ENCODE assay signal across 16 cellular contexts in the genomic region with DNA sequence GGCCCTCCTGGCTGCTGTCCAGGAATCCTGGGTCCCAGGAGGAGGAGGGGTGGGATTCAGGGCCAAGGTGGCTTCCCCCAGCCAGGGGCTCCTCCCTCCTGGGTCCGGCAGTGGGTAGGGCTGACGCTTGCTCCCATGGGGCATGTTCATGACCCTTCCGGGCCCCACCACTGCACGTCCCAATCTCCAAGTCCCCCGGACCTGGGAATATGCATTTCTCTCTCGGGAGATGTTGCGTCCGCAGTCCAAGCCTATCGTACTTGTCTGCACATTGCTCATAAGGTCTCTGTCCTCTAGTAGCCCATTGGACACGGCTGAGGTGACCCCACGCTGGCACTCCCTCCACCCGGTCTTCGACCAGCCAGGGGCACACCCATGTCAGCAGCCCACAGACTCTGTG.
DNase-seq lines count a peak whose midpoint lies in the region; ATAC-seq and TF ChIP-seq lines count a peak whose summit lies in the region.
"Had no signal": no experiment of that assay in that cellular context is flagged by ENCODE, and none has a peak within 500 bp of the region (broad histone marks: within the 10 kb centered on the region; RNA-seq: fewer than 3 reads in every experiment).

No MANE protein-coding gene starts in this region.

- H2AK5ac ChIP-seq in H9 (ENCODE audit: insufficient read length, low read length) = no peak overlapping the region

- H3K36me3 ChIP-seq in GM23338 (ENCODE audit: insufficient read depth) = no peaks in the 10 kb centered on the region
- H3K36me3 ChIP-seq: BE2C had no signal

- no peak overlapping the region for H3K4me3 ChIP-seq in GM23338
- H3K4me3 ChIP-seq: A549, GM12878, GM23248 had no signal

- H3K27me3 Mint-ChIP-seq in H9 (ENCODE audit: low read depth) = peaks cover 4% of the 10 kb centered on the region; the same call in 1 of the 2 replicates
- H3K27me3 Mint-ChIP-seq in chondrocyte (ENCODE audit: low read depth) = peaks cover 31% of the 10 kb centered on the region
- peaks cover 5% of the 10 kb centered on the region for H3K27me3 Mint-ChIP-seq in GM23338 (ENCODE audit: insufficient read depth, low read depth, poor library complexity)
- H3K27me3 Mint-ChIP-seq in activated CD4-positive, alpha-beta T cell treated with anti-CD3 and anti-CD28 coated beads, Interleukin-2, amount 10 ng/mL, durations not matched to agents 7 days and 5 days = no peaks in the 10 kb centered on the region

- H4K20me1 ChIP-seq in H9 (ENCODE audit: control insufficient read depth, insufficient read depth, insufficient read length) (no peaks in the 10 kb centered on the region), GM23338 (replicated peaks; ENCODE audit: insufficient read depth) (no peaks in the 10 kb centered on the region)

- CTCF ChIA-PET in activated CD4-positive, alpha-beta T cell treated with anti-CD3 and anti-CD28 coated beads, Interleukin-2, amount 10 ng/mL, durations not matched to agents 7 days and 5 days (lab: Charles Lee) = no interaction called here
- CTCF ChIA-PET in HEK293T (lab: Yijun Ruan, JAX) = no interaction called here

- H3K9me2 ChIP-seq in GM23338 (ENCODE audit: insufficient read depth) = peaks cover 7% of the 10 kb centered on the region; the same call in 1 of the 2 replicates

- no peak overlapping the region for H2BK120ac ChIP-seq in H9 (ENCODE audit: low read depth, low read length, poor library complexity, severe bottlenecking)

- no peak overlapping the region for H4K91ac ChIP-seq in H9 (ENCODE audit: insufficient read length, low read depth, low read length)

- ATAC-seq in GM23338 = no peak
- ATAC-seq: A549, GM12878 had no signal

- no peak overlapping the region for H3K23ac ChIP-seq in H9 (ENCODE audit: insufficient read length, low read depth, low read length)

- H3K4me3 Mint-ChIP-seq in H9 (no peak overlapping the region), chondrocyte (ENCODE audit: unreplicated experiment) (no peak overlapping the region), GM23338 (no peak overlapping the region)
- H3K4me3 Mint-ChIP-seq in activated CD4-positive, alpha-beta T cell treated with anti-CD3 and anti-CD28 coated beads, Interleukin-2, amount 10 ng/mL, durations not matched to agents 7 days and 5 days = no peak overlapping the region
- H3K4me3 Mint-ChIP-seq: CD4-positive, alpha-beta memory T cell; IgD-negative memory B cell had no signal

- no peak overlapping the region for H2BK12ac ChIP-seq in H9 (ENCODE audit: insufficient read length, low read depth, low read length)

- H3F3A ChIP-seq in GM23338 (replicated peaks; ENCODE audit: low read depth) = no peaks in the 10 kb centered on the region; the same call in 1 of the 2 replicates

- no peak overlapping the region for H2BK20ac ChIP-seq in H9 (ENCODE audit: low read depth, low read length, poor library complexity, severe bottlenecking)

- H2BK5ac ChIP-seq in H9 (ENCODE audit: insufficient read length, low read length) = no peak overlapping the region

- POLR2A ChIA-PET in activated CD4-positive, alpha-beta T cell treated with anti-CD3 and anti-CD28 coated beads, Interleukin-2, amount 10 ng/mL, durations not matched to agents 7 days and 5 days (lab: Charles Lee) = no interaction called here
- POLR2A ChIA-PET in HEK293T (lab: Yijun Ruan, JAX) = no interaction called here

- H3K79me1 ChIP-seq in H9 (ENCODE audit: insufficient read depth, low read depth, low read length, poor library complexity, severe bottlenecking) = no peaks in the 10 kb centered on the region

- no peaks in the 10 kb centered on the region for H3K9me3 Mint-ChIP-seq in H9
- H3K9me3 Mint-ChIP-seq in chondrocyte (ENCODE audit: low read depth) = no peaks in the 10 kb centered on the region
- no peaks in the 10 kb centered on the region; the same call in 2 of the 3 replicates for H3K9me3 Mint-ChIP-seq in GM23338
- H3K9me3 Mint-ChIP-seq in activated CD4-positive, alpha-beta T cell treated with anti-CD3 and anti-CD28 coated beads, Interleukin-2, amount 10 ng/mL, durations not matched to agents 7 days and 5 days = no peaks in the 10 kb centered on the region

- WGBS in H9 (ENCODE audit: extremely low coverage, insufficient read length, low lambda C conversion rate) = no CpG with 5 or more reads among the region's 13 CpGs

- peaks cover 14% of the 10 kb centered on the region in 2 experiments for H3K4me1 Mint-ChIP-seq in H9
- H3K4me1 Mint-ChIP-seq in chondrocyte (ENCODE audit: low read depth) = peaks cover 5% of the 10 kb centered on the region
- H3K4me1 Mint-ChIP-seq in GM23338 = peaks cover 5% of the 10 kb centered on the region; the same call in 1 of the 3 replicates
- H3K4me1 Mint-ChIP-seq in activated CD4-positive, alpha-beta T cell treated with anti-CD3 and anti-CD28 coated beads, Interleukin-2, amount 10 ng/mL, durations not matched to agents 7 days and 5 days = no peaks in the 10 kb centered on the region
- H3K4me1 Mint-ChIP-seq: IgD-negative memory B cell had no signal

- H3K36me3 Mint-ChIP-seq in H9 (ENCODE audit: insufficient read depth in 1 of 3, low read depth in 3 of 3) (no peaks in the 10 kb centered on the region), chondrocyte (ENCODE audit: low read depth) (no peaks in the 10 kb centered on the region), GM23338 (ENCODE audit: low read depth) (no peaks in the 10 kb centered on the region)
- H3K36me3 Mint-ChIP-seq in activated CD4-positive, alpha-beta T cell treated with anti-CD3 and anti-CD28 coated beads, Interleukin-2, amount 10 ng/mL, durations not matched to agents 7 days and 5 days (ENCODE audit: low read depth) = no peaks in the 10 kb centered on the region
- H3K36me3 Mint-ChIP-seq: CD4-positive, alpha-beta memory T cell; IgD-negative memory B cell had no signal

- H3K56ac ChIP-seq in H9 (ENCODE audit: insufficient read length, low read depth, low read length) = no peak overlapping the region

- no peak overlapping the region for H3K18ac ChIP-seq in H9 (ENCODE audit: insufficient read length, low read depth, low read length)

- DNase-seq in H9 (peak; percentile 14), chondrocyte (ENCODE audit: low spot score) (peak; percentile 73), mesenteric fat pad (ENCODE audit: low spot score) (peak; percentile 72), posterior vena cava (ENCODE audit: low spot score) (peak; percentile 63), GM23338 (ENCODE audit: low spot score) (no peak), HEK293T (ENCODE audit: extremely low spot score) (no peak)
- DNase-seq in activated CD4-positive, alpha-beta T cell treated with anti-CD3 and anti-CD28 coated beads, Interleukin-2, amount 10 ng/mL, durations not matched to agents 7 days and 5 days = no peak
- DNase-seq: BE2C; CD4-positive, alpha-beta memory T cell; DMS79; GM23248; HCEC 1CT had no signal

- no peak overlapping the region for H4K8ac ChIP-seq in H9 (replicated peaks; ENCODE audit: insufficient read length, low read depth, low read length)

- no peaks in the 10 kb centered on the region for H3K79me2 ChIP-seq in H9 (ENCODE audit: insufficient read depth, low read length)
- H3K79me2 ChIP-seq in GM23338 (replicated peaks; ENCODE audit: insufficient read depth) = no peaks in the 10 kb centered on the region

- no peak overlapping the region; the same call in 1 of the 2 replicates for H3K14ac ChIP-seq in H9 (ENCODE audit: insufficient read depth, low read length)

- H3T11ph ChIP-seq in H9 (ENCODE audit: low read length) = no peak overlapping the region

- TF ChIP-seq CTCF in H9 (conservative IDR thresholded peaks at IDR 0.05) (no peak), chondrocyte (IDR thresholded peaks at IDR 0.05) (no peak), GM23338 (conservative IDR thresholded peaks at IDR 0.05; ENCODE audit: low read depth in 2 of 2) (no peak)

- H3K9ac ChIP-seq in H9 (ENCODE audit: extremely low read depth, insufficient read length, low read length) = no peak overlapping the region
- H3K9ac ChIP-seq: GM23248 had no signal

- H3K27me3 ChIP-seq in H9 (ENCODE audit: insufficient read depth, low read length) = no peaks in the 10 kb centered on the region
- H3K27me3 ChIP-seq in GM23338 (ENCODE audit: insufficient read depth) = no peaks in the 10 kb centered on the region

- no peak overlapping the region for H3K27ac Mint-ChIP-seq in H9
- no peak overlapping the region for H3K27ac Mint-ChIP-seq in chondrocyte (ENCODE audit: unreplicated experiment)
- no peak overlapping the region for H3K27ac Mint-ChIP-seq in GM23338
- H3K27ac Mint-ChIP-seq in activated CD4-positive, alpha-beta T cell treated with anti-CD3 and anti-CD28 coated beads, Interleukin-2, amount 10 ng/mL, durations not matched to agents 7 days and 5 days = no peak overlapping the region
- H3K27ac Mint-ChIP-seq: CD4-positive, alpha-beta memory T cell; IgD-negative memory B cell had no signal

- H4K5ac ChIP-seq in H9 (ENCODE audit: insufficient read length, low read depth, low read length) = no peak overlapping the region

- H3K4ac ChIP-seq in H9 (ENCODE audit: low read depth, low read length) = no peak overlapping the region

- no peak overlapping the region for H3K27ac ChIP-seq in H9 (ENCODE audit: insufficient read length, low read depth, low read length)
- H3K27ac ChIP-seq in GM23338 (ENCODE audit: low read depth) = no peak overlapping the region
- H3K27ac ChIP-seq: A549, C4-2B, GM23248 had no signal

- H2BK15ac ChIP-seq in H9 (ENCODE audit: low read depth, low read length) = no peak overlapping the region

- H3K9me3 ChIP-seq in H9 (ENCODE audit: control insufficient read depth, low read depth, low read length) = no peaks in the 10 kb centered on the region
- H3K9me3 ChIP-seq: A549, BE2C had no signal

- no peaks in the 10 kb centered on the region for H3K4me1 ChIP-seq in H9 (ENCODE audit: insufficient read depth, low read length)
- H3K4me1 ChIP-seq in GM23338 (ENCODE audit: insufficient read depth) = peaks cover 5% of the 10 kb centered on the region; the same call in 1 of the 2 replicates
- H3K4me1 ChIP-seq: A549, BE2C had no signal

- H2AFZ ChIP-seq in H9 (ENCODE audit: low read length) = no peak overlapping the region
- no peak overlapping the region for H2AFZ ChIP-seq in GM23338
- H2AFZ ChIP-seq: GM23248 had no signal

- intact Hi-C loops in posterior vena cava (cut with DNase I) = no loop called here

- H3K23me2 ChIP-seq in H9 (ENCODE audit: insufficient read length, low read depth, low read length, poor library complexity, severe bottlenecking) = no peaks in the 10 kb centered on the region

- H3K4me2 ChIP-seq in H9 (ENCODE audit: insufficient read depth, insufficient read length, low read length) (no peak overlapping the region), GM23338 (no peak overlapping the region)
- H3K4me2 ChIP-seq: A549 had no signal

TF ChIP-seq in GM23338, 12 proteins besides CTCF, POLR2A, EP300 and RAD21 (continues in another document):
- no peak for TF ChIP-seq NANOG (IDR thresholded peaks at IDR 0.05; ENCODE audit: borderline replicate concordance)

TF ChIP-seq in HEK293T, 16 proteins besides CTCF, POLR2A, EP300 and RAD21 (continues in another document):
- TF ChIP-seq FOXK2 (IDR thresholded peaks at IDR 0.05) = no peak
- TF ChIP-seq SP1 (IDR thresholded peaks at IDR 0.05) = no peak
- TF ChIP-seq SUZ12 (IDR thresholded peaks at IDR 0.05) = no peak
- no peak for TF ChIP-seq TARDBP (IDR thresholded peaks at IDR 0.05)
- TF ChIP-seq NFRKB (IDR thresholded peaks at IDR 0.05) = no peak
- TF ChIP-seq CTBP1 (IDR thresholded peaks at IDR 0.05; ENCODE audit: borderline replicate concordance) = no peak
- TF ChIP-seq HDGF (IDR thresholded peaks at IDR 0.05; ENCODE audit: borderline replicate concordance) = no peak
- TF ChIP-seq ZNF384 (IDR thresholded peaks at IDR 0.05) = no peak

Comparison
In these comparisons a context has a peak if more than half of its experiments do, and no peak if none do; other contexts are left out.
1. DNase-seq: peak in H9 (single experiment), chondrocyte (single experiment), mesenteric fat pad (single experiment) and posterior vena cava (single experiment); none in GM23338 (single experiment), activated CD4-positive, alpha-beta T cell treated with anti-CD3 and anti-CD28 coated beads, Interleukin-2, amount 10 ng/mL, durations not matched to agents 7 days and 5 days (single experiment) and HEK293T (single experiment).